In genomic region chr11:120208777-120209176, GRCh38 we compare ENCODE assay signal across 9 cellular contexts. TPM values are rescaled to one million over a fixed set of nuclear protein-coding genes. Genes with fewer than 3 reads are reported as not detected.
DNase-seq lines count a peak whose midpoint lies in the region; ATAC-seq and TF ChIP-seq lines count a peak whose summit lies in the region.
"Had no signal": no experiment of that assay in that cellular context is flagged by ENCODE, and none has a peak within 500 bp of the region (broad histone marks: within the 10 kb centered on the region; RNA-seq: fewer than 3 reads in every experiment).

No MANE protein-coding gene starts in this region.

- H3K27me3 ChIP-seq in CD8-positive, alpha-beta memory T cell (ENCODE audit: insufficient read depth, low read length, poor library complexity, severe bottlenecking): no peaks in the 10 kb centered on the region
- H3K27me3 ChIP-seq in PC-9 (ENCODE audit: insufficient read depth, low read depth): no peaks in the 10 kb centered on the region
- peaks cover 0 to 5% (median 0%) of the 10 kb centered on the region in 4 donors for H3K27me3 ChIP-seq in esophagus squamous epithelium

- H3K9me2 ChIP-seq in PC-9 (ENCODE audit: insufficient read depth): no peaks in the 10 kb centered on the region

- H3K4me2 ChIP-seq in PC-9: peak overlapping the region; percentile 98

- peaks cover 0 to 2% (median 1%) of the 10 kb centered on the region in 3 donors for H3K36me3 Mint-ChIP-seq in CD8-positive, alpha-beta memory T cell

- DNase-seq in CD8-positive, alpha-beta memory T cell: no peak
- peak; percentile 42 to 89 for DNase-seq in PC-9
- no peak for DNase-seq in esophagus squamous epithelium (lab: John Stamatoyannopoulos, UW)
- DNase-seq in omental fat pad (ENCODE audit: low spot score): peak; percentile 42
- DNase-seq in cortex of kidney (lab: John Stamatoyannopoulos, UW): no peak
- DNase-seq: central memory CD4-positive, alpha-beta T cell had no signal

- peak; percentile 64 for ATAC-seq in omental fat pad (ENCODE audit: low FRiP score)
- no peak for ATAC-seq in GM18867 (IDR thresholded peaks at IDR 0.05; ENCODE audit: unreplicated experiment)
- ATAC-seq in GM21529 (IDR thresholded peaks at IDR 0.05; ENCODE audit: unreplicated experiment): no peak
- ATAC-seq in HG03039 (IDR thresholded peaks at IDR 0.05; ENCODE audit: unreplicated experiment): no peak

- intact Hi-C loops in PC-9 (cut with micrococcal nuclease; ENCODE audit: unreplicated experiment): no loop called here
- intact Hi-C loops in esophagus squamous epithelium (cut with DNase I): no loop called here

- POLR2A ChIA-PET in CD8-positive, alpha-beta memory T cell (lab: Charles Lee): no interaction called here
- POLR2A ChIA-PET in PC-9 (lab: Charles Lee; ENCODE audit: unreplicated experiment): no interaction called here

- H4K20me1 ChIP-seq in PC-9 (ENCODE audit: insufficient read depth): no peaks in the 10 kb centered on the region

- CTCF ChIA-PET in CD8-positive, alpha-beta memory T cell (lab: Charles Lee): no interaction called here
- CTCF ChIA-PET in PC-9 (lab: Charles Lee): no interaction called here

- H3K27ac ChIP-seq in CD8-positive, alpha-beta memory T cell (ENCODE audit: low read depth, low read length): no peak overlapping the region
- H3K27ac ChIP-seq in PC-9 (peak overlapping the region; percentile 80), esophagus squamous epithelium (peak overlapping the region in 3 of 4 donors; percentile 80 to 90 (median 89))

- no peaks in the 10 kb centered on the region for H3K9me3 ChIP-seq in CD8-positive, alpha-beta memory T cell (ENCODE audit: low read length)
- H3K9me3 ChIP-seq in PC-9 (ENCODE audit: insufficient read depth, low read depth) (no peaks in the 10 kb centered on the region), esophagus squamous epithelium (no peaks in the 10 kb centered on the region)

- BruUV-seq in PC-9 (replicated peaks; lab: Mats Ljungman, UMichigan): no TSS peak

- peak overlapping the region in 5 of 7 donors; percentile 0 to 70 (median 28) for H3K4me3 Mint-ChIP-seq in CD8-positive, alpha-beta memory T cell

- no peaks in the 10 kb centered on the region for H3K9me3 Mint-ChIP-seq in CD8-positive, alpha-beta memory T cell

- TF ChIP-seq POLR2A in esophagus squamous epithelium (IDR thresholded peaks at IDR 0.05): no peak

- 0 out of 2 replicates have a peak overlapping the region, but pooled peaks have one; percentile 0 for H2AFZ ChIP-seq in PC-9

- peaks cover 12 to 22% (median 15%) of the 10 kb centered on the region in 3 donors for H3K4me1 Mint-ChIP-seq in CD8-positive, alpha-beta memory T cell

- peaks cover 23 to 30% of the 10 kb centered on the region in 2 donors for H3K27me3 Mint-ChIP-seq in CD8-positive, alpha-beta memory T cell

- H3K4me1 ChIP-seq in CD8-positive, alpha-beta memory T cell (ENCODE audit: insufficient read depth, low read length): peaks cover 13% of the 10 kb centered on the region
- H3K4me1 ChIP-seq in PC-9 (replicated peaks; ENCODE audit: insufficient read depth): peaks cover 51% of the 10 kb centered on the region
- H3K4me1 ChIP-seq in esophagus squamous epithelium: peaks cover 32 to 82% (median 33%) of the 10 kb centered on the region in 3 donors

- no peak overlapping the region for H3K4me3 ChIP-seq in CD8-positive, alpha-beta memory T cell (ENCODE audit: low read length)
- H3K4me3 ChIP-seq in PC-9: no peak overlapping the region
- H3K4me3 ChIP-seq in esophagus squamous epithelium: no peak overlapping the region

- H3K79me2 ChIP-seq in PC-9 (ENCODE audit: low read depth): peaks cover 36% of the 10 kb centered on the region

- WGBS in esophagus squamous epithelium, 2 donors: 33 to 44% methylated on average over 4 to 6 of the region's 6 CpGs

- no peak overlapping the region for H3K27ac Mint-ChIP-seq in CD8-positive, alpha-beta memory T cell

- H3K36me3 ChIP-seq in CD8-positive, alpha-beta memory T cell (ENCODE audit: insufficient read depth, low read length): no peaks in the 10 kb centered on the region
- H3K36me3 ChIP-seq in PC-9 (ENCODE audit: low read depth): peaks cover under 1% of the 10 kb centered on the region; the same call in 1 of the 2 replicates
- H3K36me3 ChIP-seq in esophagus squamous epithelium: no peaks in the 10 kb centered on the region

- no peak for TF ChIP-seq CTCF in PC-9 (conservative IDR thresholded peaks at IDR 0.05)
- TF ChIP-seq CTCF in esophagus squamous epithelium (IDR thresholded peaks at IDR 0.05): no peak
- TF ChIP-seq CTCF in omental fat pad (IDR thresholded peaks at IDR 0.05): no peak

- peaks cover 46% of the 10 kb centered on the region for H3F3A ChIP-seq in PC-9 (ENCODE audit: insufficient read depth, low read depth)

RNA-seq across cellular contexts. Expression of gene OAF, which starts 2.1 kb away (rescaled TPM):
- 1 to 10 TPM; 3.0 to 3.4 TPM for total RNA-seq in CD8-positive, alpha-beta memory T cell
- 2.6 TPM for polyA plus RNA-seq in CD8-positive, alpha-beta memory T cell
- total RNA-seq in PC-9 (2021): 45.6 and 66.1 TPM in 2 replicates
- total RNA-seq in esophagus squamous epithelium: 10 to 100 TPM in 3 of 4 donors, 1 to 10 TPM in 1; 7.4 to 49.0 (median 14.3) TPM
- total RNA-seq in omental fat pad: 10 to 100 TPM; 32.3 to 97.4 (median 67.0) TPM

RNA-seq across cellular contexts. Expression of gene POU2F3, which starts 31.2 kb away (rescaled TPM):
- not detected for total RNA-seq in CD8-positive, alpha-beta memory T cell
- polyA plus RNA-seq in CD8-positive, alpha-beta memory T cell: not detected
- total RNA-seq in PC-9 (2021): 2.3 and 2.9 TPM in 2 replicates
- total RNA-seq in esophagus squamous epithelium: 1 to 10 TPM in 3 of 4 donors, not detected in 1; 1.1 to 2.9 (median 1.5) TPM
- total RNA-seq in omental fat pad: under 1 TPM in 2 of 4 donors, not detected in 2; 0.19 to 0.24 TPM

Comparison
In these comparisons a context has a peak if more than half of its experiments do, and no peak if none do; other contexts are left out.
1. DNase-seq: peak in PC-9 (2 of 2) and omental fat pad (single experiment); none in CD8-positive, alpha-beta memory T cell (0 of 5), esophagus squamous epithelium (single experiment) and cortex of kidney (single experiment).